Comparison of ENCODE assay signal across 12 cellular contexts in the genomic region with DNA sequence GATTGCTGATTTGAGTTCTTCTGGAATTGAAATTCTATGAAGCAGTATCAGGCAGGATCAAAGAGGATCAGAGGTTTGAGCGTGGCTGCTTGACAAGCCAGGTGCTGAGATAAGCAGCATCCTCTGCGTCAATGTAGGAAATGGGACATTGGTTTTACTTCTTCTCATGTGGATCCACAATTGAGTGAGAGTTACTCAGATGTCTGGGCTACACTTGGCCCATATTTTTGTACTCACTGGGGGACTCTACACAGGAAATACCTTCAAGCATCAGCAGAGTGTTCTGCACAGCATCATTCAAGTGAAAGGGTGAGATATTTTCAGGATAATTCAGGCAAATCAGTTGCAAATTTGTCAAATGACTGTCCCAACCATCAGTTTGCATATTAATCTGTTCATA.
A peak's percentile ranks its signal among the peaks of the same experiment; 100 is the strongest.
DNase-seq lines count a peak whose midpoint lies in the region; ATAC-seq and TF ChIP-seq lines count a peak whose summit lies in the region.
"Had no signal": no experiment of that assay in that cellular context is flagged by ENCODE, and none has a peak within 500 bp of the region (broad histone marks: within the 10 kb centered on the region; RNA-seq: fewer than 3 reads in every experiment).

No MANE protein-coding gene starts in this region.

- peaks cover 45% of the 10 kb centered on the region for H3K4me1 Mint-ChIP-seq in stimulated activated naive CD8-positive, alpha-beta T cell treated with anti-CD3 and anti-CD28 coated beads, Interleukin-15, Interleukin-2, amounts not matched to agents 100 ng/mL and 50 ng/mL, for 24 hours (ENCODE audit: low read depth)
- H3K4me1 Mint-ChIP-seq in activated CD4-positive, alpha-beta memory T cell treated with anti-CD3 and anti-CD28 coated beads for 36 hours (ENCODE audit: low read depth) = peaks cover 28% of the 10 kb centered on the region
- H3K4me1 Mint-ChIP-seq in activated T-helper 2 cell treated with anti-CD3 and anti-CD28 coated beads, Interferon-gamma antibody, Interleukin-2, Interleukin-4, amounts not matched to agents 10 μg/mL and 5 μg/mL and 100 μg/mL, durations not matched to agents 14 hours and 24 hours and 36 hours (ENCODE audit: low read depth) = peaks cover 15% of the 10 kb centered on the region

- no peaks in the 10 kb centered on the region for H3K9me2 ChIP-seq in OCI-LY7 (ENCODE audit: insufficient read depth, low read length)

- H3K4me3 Mint-ChIP-seq in stimulated activated naive CD8-positive, alpha-beta T cell treated with anti-CD3 and anti-CD28 coated beads, Interleukin-15, Interleukin-2, amounts not matched to agents 100 ng/mL and 50 ng/mL, for 24 hours = no peak overlapping the region
- H3K4me3 Mint-ChIP-seq in activated CD4-positive, alpha-beta memory T cell treated with anti-CD3 and anti-CD28 coated beads for 36 hours = no peak overlapping the region
- no peak overlapping the region for H3K4me3 Mint-ChIP-seq in activated T-helper 2 cell treated with anti-CD3 and anti-CD28 coated beads, Interferon-gamma antibody, Interleukin-2, Interleukin-4, amounts not matched to agents 10 μg/mL and 5 μg/mL and 100 μg/mL, durations not matched to agents 14 hours and 24 hours and 36 hours (ENCODE audit: low read depth)

- H3K4me2 ChIP-seq in OCI-LY7 (ENCODE audit: low read length) = peak overlapping the region; percentile 27; the same call in 1 of the 2 replicates
- H3K4me2 ChIP-seq: KMS-11 had no signal

- H2AFZ ChIP-seq in OCI-LY7 (ENCODE audit: low read length) = no peak overlapping the region

- H3K79me2 ChIP-seq in OCI-LY7 (ENCODE audit: insufficient read depth, low read depth, low read length) = no peaks in the 10 kb centered on the region

- DNase-seq in stimulated activated naive CD8-positive, alpha-beta T cell treated with anti-CD3 and anti-CD28 coated beads, Interleukin-15, Interleukin-2, amounts not matched to agents 100 U/mL and 50 U/mL, for 24 hours = no peak
- DNase-seq in OCI-LY7 (ENCODE audit: low spot score) (peak; percentile 62), kidney tubule cell (ENCODE audit: low spot score) (peak; percentile 61), NCI-H1417 (lab: John Stamatoyannopoulos, UW) (no peak)
- DNase-seq in activated CD4-positive, alpha-beta memory T cell treated with anti-CD3 and anti-CD28 coated beads for 36 hours = no peak
- no peak for DNase-seq in activated T-helper 2 cell treated with anti-CD3 and anti-CD28 coated beads, Interferon-gamma antibody, Interleukin-2, Interleukin-4, amounts not matched to agents 10 μg/mL and 5 μg/mL and 100 μg/mL, durations not matched to agents 14 hours and 24 hours and 36 hours (ENCODE audit: low spot score)
- DNase-seq: ACHN, EL, NCI-H1930, NCI-H2171 had no signal

- BruUV-seq in OCI-LY7 (replicated peaks; lab: Mats Ljungman, UMichigan) = no TSS peak

- H3K9me3 ChIP-seq in OCI-LY7 (ENCODE audit: low read length) = no peaks in the 10 kb centered on the region

- H3K36me3 Mint-ChIP-seq in stimulated activated naive CD8-positive, alpha-beta T cell treated with anti-CD3 and anti-CD28 coated beads, Interleukin-15, Interleukin-2, amounts not matched to agents 100 ng/mL and 50 ng/mL, for 24 hours (ENCODE audit: low read depth) = no peaks in the 10 kb centered on the region
- no peaks in the 10 kb centered on the region for H3K36me3 Mint-ChIP-seq in activated CD4-positive, alpha-beta memory T cell treated with anti-CD3 and anti-CD28 coated beads for 36 hours
- H3K36me3 Mint-ChIP-seq in activated T-helper 2 cell treated with anti-CD3 and anti-CD28 coated beads, Interferon-gamma antibody, Interleukin-2, Interleukin-4, amounts not matched to agents 10 μg/mL and 5 μg/mL and 100 μg/mL, durations not matched to agents 14 hours and 24 hours and 36 hours (ENCODE audit: low read depth) = no peaks in the 10 kb centered on the region

- no peaks in the 10 kb centered on the region for H3K9me3 Mint-ChIP-seq in stimulated activated naive CD8-positive, alpha-beta T cell treated with anti-CD3 and anti-CD28 coated beads, Interleukin-15, Interleukin-2, amounts not matched to agents 100 ng/mL and 50 ng/mL, for 24 hours
- H3K9me3 Mint-ChIP-seq in activated CD4-positive, alpha-beta memory T cell treated with anti-CD3 and anti-CD28 coated beads for 36 hours = no peaks in the 10 kb centered on the region
- H3K9me3 Mint-ChIP-seq in activated T-helper 2 cell treated with anti-CD3 and anti-CD28 coated beads, Interferon-gamma antibody, Interleukin-2, Interleukin-4, amounts not matched to agents 10 μg/mL and 5 μg/mL and 100 μg/mL, durations not matched to agents 14 hours and 24 hours and 36 hours = no peaks in the 10 kb centered on the region

- no peak for TF ChIP-seq CTCF in OCI-LY7 (conservative IDR thresholded peaks at IDR 0.05; ENCODE audit: low read length)

- H3K4me3 ChIP-seq in OCI-LY7 (ENCODE audit: low read depth, low read length, poor library complexity, severe bottlenecking) = no peak overlapping the region

- H3K36me3 ChIP-seq in OCI-LY7 (ENCODE audit: insufficient read depth, low read length) = no peaks in the 10 kb centered on the region; the same call in 1 of the 2 replicates

- POLR2A ChIA-PET in OCI-LY7 (lab: Charles Lee) = interaction anchor here (0.7 to 1.0 kb wide), 2 partner anchors 13 to 1091 kb away, joined by 3 to 5 read pairs; no protein-coding TSS in a partner anchor
- POLR2A ChIA-PET in activated CD4-positive, alpha-beta memory T cell treated with anti-CD3 and anti-CD28 coated beads for 36 hours (lab: Charles Lee) = no interaction called here

- H3K4me1 ChIP-seq in OCI-LY7 (ENCODE audit: insufficient read depth, low read length, poor library complexity, severe bottlenecking) = peaks cover 13% of the 10 kb centered on the region

- intact Hi-C loops in OCI-LY7 (cut with micrococcal nuclease; ENCODE audit: unreplicated experiment) = no loop called here
- intact Hi-C loops in activated CD4-positive, alpha-beta memory T cell treated with anti-CD3 and anti-CD28 coated beads for 36 hours (cut with micrococcal nuclease) = no loop called here
- intact Hi-C loops in activated T-helper 2 cell treated with anti-CD3 and anti-CD28 coated beads, Interferon-gamma antibody, Interleukin-2, Interleukin-4, amounts not matched to agents 10 μg/mL and 5 μg/mL and 100 μg/mL, durations not matched to agents 14 hours and 24 hours and 36 hours (cut with micrococcal nuclease) = no loop called here

- H3K27me3 Mint-ChIP-seq in stimulated activated naive CD8-positive, alpha-beta T cell treated with anti-CD3 and anti-CD28 coated beads, Interleukin-15, Interleukin-2, amounts not matched to agents 100 ng/mL and 50 ng/mL, for 24 hours = peaks cover 4% of the 10 kb centered on the region
- no peaks in the 10 kb centered on the region for H3K27me3 Mint-ChIP-seq in activated CD4-positive, alpha-beta memory T cell treated with anti-CD3 and anti-CD28 coated beads for 36 hours
- H3K27me3 Mint-ChIP-seq in activated T-helper 2 cell treated with anti-CD3 and anti-CD28 coated beads, Interferon-gamma antibody, Interleukin-2, Interleukin-4, amounts not matched to agents 10 μg/mL and 5 μg/mL and 100 μg/mL, durations not matched to agents 14 hours and 24 hours and 36 hours (ENCODE audit: low read depth) = no peaks in the 10 kb centered on the region

- H3K27ac Mint-ChIP-seq in stimulated activated naive CD8-positive, alpha-beta T cell treated with anti-CD3 and anti-CD28 coated beads, Interleukin-15, Interleukin-2, amounts not matched to agents 100 ng/mL and 50 ng/mL, for 24 hours = peak overlapping the region; percentile 23
- no peak overlapping the region for H3K27ac Mint-ChIP-seq in activated CD4-positive, alpha-beta memory T cell treated with anti-CD3 and anti-CD28 coated beads for 36 hours
- no peak overlapping the region for H3K27ac Mint-ChIP-seq in activated T-helper 2 cell treated with anti-CD3 and anti-CD28 coated beads, Interferon-gamma antibody, Interleukin-2, Interleukin-4, amounts not matched to agents 10 μg/mL and 5 μg/mL and 100 μg/mL, durations not matched to agents 14 hours and 24 hours and 36 hours

- no peaks in the 10 kb centered on the region for H4K20me1 ChIP-seq in OCI-LY7 (ENCODE audit: insufficient read depth, low read length)

- H3K27ac ChIP-seq in OCI-LY7 (ENCODE audit: low read depth, low read length, poor library complexity, severe bottlenecking) = no peak overlapping the region
- H3K27ac ChIP-seq: KMS-11 had no signal

- no peak for ATAC-seq in stimulated activated naive CD8-positive, alpha-beta T cell treated with anti-CD3 and anti-CD28 coated beads, Interleukin-15, Interleukin-2, amounts not matched to agents 100 U/mL and 50 U/mL, for 24 hours

- CTCF ChIA-PET in OCI-LY7 (lab: Charles Lee; ENCODE audit: unreplicated experiment) = no interaction called here
- CTCF ChIA-PET in activated CD4-positive, alpha-beta memory T cell treated with anti-CD3 and anti-CD28 coated beads for 36 hours (lab: Charles Lee) = interaction anchor here (0.7 kb wide), 1 partner anchor 21 kb away, joined by 5 read pairs; no protein-coding TSS in a partner anchor

Comparison
In these comparisons a context has a peak if more than half of its experiments do, and no peak if none do; other contexts are left out.
1. DNase-seq: peak in OCI-LY7 (single experiment) and kidney tubule cell (single experiment); none in stimulated activated naive CD8-positive, alpha-beta T cell treated with anti-CD3 and anti-CD28 coated beads, Interleukin-15, Interleukin-2, amounts not matched to agents 100 U/mL and 50 U/mL, for 24 hours (single experiment), activated CD4-positive, alpha-beta memory T cell treated with anti-CD3 and anti-CD28 coated beads for 36 hours (single experiment), NCI-H1417 (0 of 3) and activated T-helper 2 cell treated with anti-CD3 and anti-CD28 coated beads, Interferon-gamma antibody, Interleukin-2, Interleukin-4, amounts not matched to agents 10 μg/mL and 5 μg/mL and 100 μg/mL, durations not matched to agents 14 hours and 24 hours and 36 hours (single experiment).